23 cellular contexts compared by ENCODE assay signal in genomic region chr6:30836957-30837356, GRCh38. TPM values are rescaled to one million over a fixed set of nuclear protein-coding genes. Genes with fewer than 3 reads are reported as not detected.
DNase-seq lines count a peak whose midpoint lies in the region; ATAC-seq, FAIRE-seq and TF ChIP-seq lines count a peak whose summit lies in the region.
"Had no signal": no experiment of that assay in that cellular context is flagged by ENCODE, and none has a peak within 500 bp of the region (broad histone marks: within the 10 kb centered on the region; RNA-seq: fewer than 3 reads in every experiment).

No MANE protein-coding gene starts in this region.

- FAIRE-seq in RCC 7860 (lab: Jason Lieb, UNC) = no peak
- FAIRE-seq: urothelium cell line had no signal

- H3K4me3 ChIP-seq in thoracic aorta = no peak overlapping the region
- H3K4me3 ChIP-seq in hepatocyte = no peak overlapping the region
- H3K4me3 ChIP-seq: SK-N-MC had no signal

- H3K4me1 Mint-ChIP-seq in nephron = peaks cover 29% of the 10 kb centered on the region

- H3K27ac Mint-ChIP-seq in nephron = peak overlapping the region; percentile 18 to 64 (median 42)
- H3K27ac Mint-ChIP-seq: activated CD4-positive, alpha-beta T cell treated with anti-CD3 and anti-CD28 coated beads for 36 hours; activated CD8-positive, alpha-beta T cell treated with anti-CD3 and anti-CD28 coated beads, Interleukin-2, amount 10 ng/mL, durations not matched to agents 7 days and 5 days; activated naive CD4-positive, alpha-beta T cell treated with anti-CD3 and anti-CD28 coated beads, Interleukin-2, amount 50 U/mL, for 72 hours; memory B cell; T-helper 1 cell treated with Interleukin-12 subunit alpha and Interleukin-12 subunit beta and Interleukin-4 antibody, amounts not matched to agents 30 μg/mL and 1 μg/mL, for 36 hours had no signal

- TF ChIP-seq CTCF in nephron (IDR thresholded peaks at IDR 0.05; ENCODE audit: unreplicated experiment in 3 of 3) (no peak), thoracic aorta (IDR thresholded peaks at IDR 0.05) (no peak), hepatocyte (IDR thresholded peaks at IDR 0.05; ENCODE audit: poor library complexity) (no peak)

- DNase-seq in NCI-H226 = peak; percentile 26
- DNase-seq in astrocyte of the hippocampus (ENCODE audit: low read depth, low spot score) = peak; percentile 53
- DNase-seq in thoracic aorta (ENCODE audit: low spot score) = no peak
- no peak for DNase-seq in RCC 7860 (ENCODE audit: low spot score)
- DNase-seq in activated CD4-positive, CD25-positive, alpha-beta regulatory T cell treated with anti-CD3 and anti-CD28 coated beads, Interleukin-2, amount 50 U/mL, for 72 hours = no peak
- no peak for DNase-seq in hepatocyte (ENCODE audit: low spot score)
- DNase-seq: activated CD4-positive, alpha-beta T cell treated with anti-CD3 and anti-CD28 coated beads for 36 hours; activated CD8-positive, alpha-beta T cell treated with anti-CD3 and anti-CD28 coated beads, Interleukin-2, amount 10 ng/mL, durations not matched to agents 7 days and 5 days; Caco-2; cerebellar nuclear complex; DMS79 treated with DMSO at 0.1 percent for 48 hours; NCI-H1048; NCI-H187; NCI-H2171; stimulated activated CD4-positive, alpha-beta T cell treated with anti-CD3 and anti-CD28 coated beads, Interleukin-2, amount 100 ng/mL, for 24 hours had no signal

- H3K9me3 ChIP-seq in thoracic aorta = no peaks in the 10 kb centered on the region
- no peaks in the 10 kb centered on the region for H3K9me3 ChIP-seq in hepatocyte (ENCODE audit: low read depth)
- H3K9me3 ChIP-seq: Caco-2 had no signal

- no peak overlapping the region for H2AFZ ChIP-seq in hepatocyte

- no peak overlapping the region for H3K4me2 ChIP-seq in hepatocyte

- H3K27me3 Mint-ChIP-seq in nephron (ENCODE audit: low read depth) = peaks cover 3% of the 10 kb centered on the region
- H3K27me3 Mint-ChIP-seq: activated CD4-positive, alpha-beta T cell treated with anti-CD3 and anti-CD28 coated beads for 36 hours had no signal

- H3K27me3 ChIP-seq in thoracic aorta (replicated peaks; ENCODE audit: insufficient read depth) (no peaks in the 10 kb centered on the region), hepatocyte (no peaks in the 10 kb centered on the region)

- 89% methylated on average over 3 of the region's 3 CpGs for WGBS in hepatocyte (ENCODE audit: low lambda C conversion rate, missing lambda C conversion rate)

- H3K4me1 ChIP-seq in thoracic aorta (ENCODE audit: control insufficient read depth in 1 of 2, low read depth in 2 of 2) (peaks cover 3 to 20% of the 10 kb centered on the region in 2 donors), hepatocyte (ENCODE audit: insufficient read depth) (peaks cover 5% of the 10 kb centered on the region)

- no peak overlapping the region for H3K4me3 Mint-ChIP-seq in nephron
- H3K4me3 Mint-ChIP-seq: activated CD4-positive, alpha-beta T cell treated with anti-CD3 and anti-CD28 coated beads for 36 hours; activated CD8-positive, alpha-beta T cell treated with anti-CD3 and anti-CD28 coated beads, Interleukin-2, amount 10 ng/mL, durations not matched to agents 7 days and 5 days; memory B cell; T-helper 1 cell treated with Interleukin-12 subunit alpha and Interleukin-12 subunit beta and Interleukin-4 antibody, amounts not matched to agents 30 μg/mL and 1 μg/mL, for 36 hours had no signal

- no peaks in the 10 kb centered on the region for H3K9me3 Mint-ChIP-seq in nephron
- H3K9me3 Mint-ChIP-seq: activated naive CD4-positive, alpha-beta T cell treated with anti-CD3 and anti-CD28 coated beads, Interleukin-2, amount 50 U/mL, for 72 hours; memory B cell; T-helper 1 cell treated with Interleukin-12 subunit alpha and Interleukin-12 subunit beta and Interleukin-4 antibody, amounts not matched to agents 30 μg/mL and 1 μg/mL, for 36 hours had no signal

- no peaks in the 10 kb centered on the region for H3K36me3 ChIP-seq in thoracic aorta
- no peaks in the 10 kb centered on the region for H3K36me3 ChIP-seq in hepatocyte (replicated peaks; ENCODE audit: insufficient read depth, low read depth)

- no peaks in the 10 kb centered on the region for H3K79me2 ChIP-seq in hepatocyte

- no peaks in the 10 kb centered on the region for H3K36me3 Mint-ChIP-seq in nephron (ENCODE audit: low read depth)
- H3K36me3 Mint-ChIP-seq: activated naive CD4-positive, alpha-beta T cell treated with anti-CD3 and anti-CD28 coated beads, Interleukin-2, amount 50 U/mL, for 72 hours; memory B cell had no signal

- no peaks in the 10 kb centered on the region for H3K9me2 ChIP-seq in hepatocyte (replicated peaks; ENCODE audit: insufficient read depth)

- ATAC-seq in thoracic aorta (ENCODE audit: insufficient number of reproducible peaks, low FRiP score, low read depth) = no peak
- ATAC-seq in GM19452 (IDR thresholded peaks at IDR 0.05; ENCODE audit: unreplicated experiment) = no peak
- ATAC-seq: activated CD4-positive, alpha-beta T cell treated with anti-CD3 and anti-CD28 coated beads for 36 hours; activated CD8-positive, alpha-beta T cell treated with anti-CD3 and anti-CD28 coated beads, Interleukin-2, amount 10 ng/mL, durations not matched to agents 7 days and 5 days; activated naive CD4-positive, alpha-beta T cell treated with anti-CD3 and anti-CD28 coated beads, Interleukin-2, amount 50 U/mL, for 72 hours had no signal

- no peaks in the 10 kb centered on the region for H4K20me1 ChIP-seq in hepatocyte (ENCODE audit: insufficient read depth, poor library complexity, severe bottlenecking)

- H3K27ac ChIP-seq in thoracic aorta (peak overlapping the region; percentile 12 to 31), hepatocyte (no peak overlapping the region)
- H3K27ac ChIP-seq: C4-2B, SK-N-MC had no signal

RNA-seq across cellular contexts. Expression of gene DDR1, which starts 47.4 kb away (rescaled TPM):
- total RNA-seq in thoracic aorta = 10 to 100 TPM; 22.1 to 23.8 TPM
- 67.4 and 94.4 TPM in 2 replicates for total RNA-seq in hepatocyte
- polyA plus RNA-seq in hepatocyte = 94.4 and 104 TPM in 2 replicates

Comparison
In these comparisons a context has a peak if more than half of its experiments do, and no peak if none do; other contexts are left out.
1. DNase-seq: peak in NCI-H226 (single experiment) and astrocyte of the hippocampus (single experiment); none in thoracic aorta (single experiment), RCC 7860 (single experiment), activated CD4-positive, CD25-positive, alpha-beta regulatory T cell treated with anti-CD3 and anti-CD28 coated beads, Interleukin-2, amount 50 U/mL, for 72 hours (single experiment) and hepatocyte (single experiment).